In the genomic region with DNA sequence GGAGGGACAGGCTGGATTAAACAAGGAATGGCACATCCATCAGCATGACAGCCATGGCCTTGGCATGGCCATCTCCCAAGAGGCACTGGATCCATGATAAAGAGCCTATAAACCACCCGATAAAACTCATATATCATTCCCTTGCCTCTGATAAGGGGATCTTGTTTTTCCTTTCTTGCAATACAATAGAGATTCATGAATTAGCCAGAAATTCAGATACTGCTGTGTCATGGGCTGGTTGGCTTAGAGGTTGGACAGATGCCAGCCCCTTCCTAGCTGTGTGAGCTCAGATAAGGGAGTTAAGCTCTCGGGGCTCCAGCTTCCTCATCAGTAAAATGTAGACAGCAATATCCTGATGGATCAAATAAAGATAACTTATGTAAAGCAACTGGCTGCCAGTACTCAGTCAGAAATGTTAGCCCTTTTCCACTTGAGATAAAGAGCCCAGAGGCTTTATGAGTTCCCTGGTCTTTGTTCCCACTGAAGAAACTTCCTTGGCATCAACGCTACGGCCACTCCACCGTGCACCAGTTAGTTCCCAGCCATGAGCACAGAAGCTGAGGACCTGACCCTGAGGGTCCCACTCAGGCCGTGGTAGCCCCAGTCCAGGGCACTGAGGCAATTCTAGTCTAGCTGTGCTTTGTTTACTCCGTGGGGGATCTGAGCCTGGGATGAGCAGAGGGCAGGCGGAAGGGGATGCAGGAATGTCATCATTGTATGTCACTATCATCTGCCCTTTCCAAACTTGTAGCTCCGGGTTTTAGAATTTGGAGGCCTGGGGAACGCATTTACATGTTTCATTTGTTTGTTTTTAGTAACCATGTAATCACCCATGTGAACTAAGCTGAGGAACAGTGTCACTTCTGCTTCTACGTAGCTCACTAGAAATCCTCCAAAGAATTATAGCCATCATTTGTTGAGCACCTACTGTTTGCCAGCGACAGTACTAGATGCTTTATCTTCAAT, we compare ENCODE assay signal across 8 cellular contexts.
DNase-seq lines count a peak whose midpoint lies in the region; ATAC-seq and TF ChIP-seq lines count a peak whose summit lies in the region.

No MANE protein-coding gene starts in this region.

- DNase-seq in Calu3 (peak; percentile 69), SKM-1 (lab: John Stamatoyannopoulos, UW; ENCODE audit: unreplicated experiment) (peak; percentile 55), glomerular visceral epithelial cell (ENCODE audit: extremely low spot score) (peak; percentile 70), retinal pigment epithelial cell (ENCODE audit: low read depth) (peak; percentile 83), DMS114 treated with DMSO at 0.1 percent for 48 hours (lab: John Stamatoyannopoulos, UW; ENCODE audit: unreplicated experiment) (no peak), NCI-H187 treated with DMSO at 0.1 percent for 48 hours (lab: John Stamatoyannopoulos, UW) (no peak)

- TF ChIP-seq CTCF in Calu3 (IDR thresholded peaks at IDR 0.05; ENCODE audit: unreplicated experiment), result no peak
- TF ChIP-seq CTCF in retinal pigment epithelial cell (conservative IDR thresholded peaks at IDR 0.05; ENCODE audit: low read depth, low read length), result no peak

- CTCF ChIA-PET in Calu3 (lab: Charles Lee), result interaction anchor here (0.7 to 2.1 kb wide), 3 partner anchors 12 to 78 kb away, joined by 3 to 8 read pairs (median 3); no protein-coding TSS in a partner anchor

- H3K4me1 Mint-ChIP-seq in Calu3 (ENCODE audit: low read depth, unreplicated experiment), result peaks cover 33% of the 10 kb centered on the region

- no peaks in the 10 kb centered on the region for H3K9me3 Mint-ChIP-seq in Calu3 (ENCODE audit: low read depth, unreplicated experiment)

- no peak overlapping the region for H3K4me3 Mint-ChIP-seq in Calu3 (ENCODE audit: low read depth, unreplicated experiment)

- intact Hi-C loops in Calu3 (cut with micrococcal nuclease; ENCODE audit: unreplicated experiment), result loop anchor here (5.0 kb wide), 2 partner anchors 87 to 177 kb away; a partner anchor contains a TSS

- H3K4me3 ChIP-seq in retinal pigment epithelial cell (ENCODE audit: low read length), result no peak overlapping the region

- no peaks in the 10 kb centered on the region for H3K27me3 Mint-ChIP-seq in Calu3 (ENCODE audit: unreplicated experiment)

- no TSS peak for BruUV-seq in Calu3 (replicated peaks; lab: Mats Ljungman, UMichigan)

- peak overlapping the region; percentile 74 for H3K27ac Mint-ChIP-seq in Calu3 (ENCODE audit: unreplicated experiment)

- peaks cover 10% of the 10 kb centered on the region for H3K36me3 Mint-ChIP-seq in Calu3 (ENCODE audit: insufficient read depth, unreplicated experiment)

- ATAC-seq in HG03354 (IDR thresholded peaks at IDR 0.05; ENCODE audit: poor library complexity, severe bottlenecking, unreplicated experiment) (peak; percentile 52), GM21576 (IDR thresholded peaks at IDR 0.05; ENCODE audit: unreplicated experiment) (no peak)

Comparison
In these comparisons a context has a peak if more than half of its experiments do, and no peak if none do; other contexts are left out.
1. DNase-seq: peak in Calu3 (single experiment), SKM-1 (single experiment), glomerular visceral epithelial cell (single experiment) and retinal pigment epithelial cell (single experiment); none in DMS114 treated with DMSO at 0.1 percent for 48 hours (single experiment) and NCI-H187 treated with DMSO at 0.1 percent for 48 hours (single experiment).